In genomic region chr14:74846968-74847549, GRCh38 we compare ENCODE assay signal across 25 cellular contexts. TPM values are rescaled to one million over a fixed set of nuclear protein-coding genes. Genes with fewer than 3 reads are reported as not detected.
A peak's percentile ranks its signal among the peaks of the same experiment; 100 is the strongest.
DNase-seq lines count a peak whose midpoint lies in the region; ATAC-seq and TF ChIP-seq lines count a peak whose summit lies in the region.
"Had no signal": no experiment of that assay in that cellular context is flagged by ENCODE, and none has a peak within 500 bp of the region (broad histone marks: within the 10 kb centered on the region; RNA-seq: fewer than 3 reads in every experiment).

No MANE protein-coding gene starts in this region.

- no peak overlapping the region for H2AK9ac ChIP-seq in IMR-90 (replicated peaks; ENCODE audit: low read depth, low read length, poor library complexity)

- no peak overlapping the region for H3K56ac ChIP-seq in IMR-90 (ENCODE audit: extremely low read depth, insufficient read depth, low read length)

- H4K8ac ChIP-seq in IMR-90 (ENCODE audit: low read depth in 2 of 2, low read length in 2 of 2): no peak overlapping the region

- no peak overlapping the region for H2AFZ ChIP-seq in IMR-90 (replicated peaks; ENCODE audit: low read length, poor library complexity)

- H3K4me3 ChIP-seq in IMR-90 (ENCODE audit: insufficient read depth, low read depth, low read length): no peak overlapping the region
- no peak overlapping the region for H3K4me3 ChIP-seq in foreskin fibroblast (ENCODE audit: low read depth in 1 of 2, low read length in 2 of 2)
- H3K4me3 ChIP-seq: dorsolateral prefrontal cortex, esophagus squamous epithelium, right atrium auricular region had no signal

- peak overlapping the region; percentile 50 for H3K18ac ChIP-seq in IMR-90 (ENCODE audit: low read depth, low read length)

- no peak overlapping the region for H3K23ac ChIP-seq in IMR-90 (ENCODE audit: low read depth, low read length)

- no TSS peak for BruUV-seq in IMR-90 (replicated peaks; lab: Mats Ljungman, UMichigan)

- H3K36me3 ChIP-seq in IMR-90 (ENCODE audit: control insufficient read depth, insufficient read depth, low read length): no peaks in the 10 kb centered on the region
- H3K36me3 ChIP-seq: esophagus squamous epithelium, neutrophil, right atrium auricular region had no signal

- H3K14ac ChIP-seq in IMR-90 (replicated peaks; ENCODE audit: low read depth, low read length): no peak overlapping the region

- H4K91ac ChIP-seq in IMR-90 (ENCODE audit: insufficient read depth, low read depth, low read length): no peak overlapping the region

- intact Hi-C loops in IMR-90 (cut with micrococcal nuclease): no loop called here
- intact Hi-C loops in sciatic nerve (cut with DNase I): no loop called here

- POLR2A ChIA-PET in IMR-90 (lab: Charles Lee; ENCODE audit: unreplicated experiment): no interaction called here

- no peak overlapping the region for H2BK120ac ChIP-seq in IMR-90 (ENCODE audit: low read depth, low read length)

- TF ChIP-seq CTCF in IMR-90 (conservative IDR thresholded peaks at IDR 0.05; ENCODE audit: low read depth, low read length) (no peak), foreskin fibroblast (IDR thresholded peaks at IDR 0.05; ENCODE audit: low read depth, low read length) (no peak), GM20000 (IDR thresholded peaks at IDR 0.05; ENCODE audit: extremely low read depth, missing control alignments) (no peak)

- H4K20me1 ChIP-seq in IMR-90 (ENCODE audit: insufficient read depth, low read length): no peaks in the 10 kb centered on the region

- in situ Hi-C loops in ACHN (cut with HindIII; ENCODE audit: low pct_ligation_motif_present, low pct_unique_long_range_greater_than_20kb, low sequenced_read_pairs) (no loop called here), IMR-90 (cut with MboI; ENCODE audit: low sequenced_read_pairs) (no loop called here)

- H3K9me1 ChIP-seq in IMR-90 (ENCODE audit: insufficient read depth, low read length): 0 out of 2 replicates have a peak, but pooled peaks cover 4% of the 10 kb centered on the region

- no peak for TF ChIP-seq POLR2A in IMR-90 (IDR thresholded peaks at IDR 0.05; ENCODE audit: low read depth, low read length)

- H3K4ac ChIP-seq in IMR-90 (ENCODE audit: low read depth, low read length): no peak overlapping the region

- no peak overlapping the region for H3K9ac ChIP-seq in IMR-90 (ENCODE audit: low read depth, low read length)

- H2AK5ac ChIP-seq in IMR-90 (ENCODE audit: low read depth, low read length): no peak overlapping the region

- peak; percentile 9 for DNase-seq in ACHN
- peak; percentile 80 for DNase-seq in IMR-90
- DNase-seq in astrocyte of the hippocampus (ENCODE audit: low read depth, low spot score): peak; percentile 40
- DNase-seq in foreskin fibroblast: peak; percentile 60 to 78
- DNase-seq in sciatic nerve (ENCODE audit: low spot score): no peak
- no peak for DNase-seq in GM20000 (ENCODE audit: low spot score)
- no peak for DNase-seq in NOMO-1 treated with dmso at 0.1 percent for 144 hours (lab: John Stamatoyannopoulos, UW; ENCODE audit: unreplicated experiment)
- DNase-seq: activated CD4-positive, alpha-beta T cell treated with anti-CD3 and anti-CD28 coated beads for 4 hours; activated CD8-positive, alpha-beta memory T cell treated with anti-CD3 and anti-CD28 coated beads, Interleukin-2, amount 50 U/mL, for 48 hours; activated gamma-delta T cell treated with Interleukin-2 at 50 U/mL for 16 hours; CD4-positive, CD25-positive, alpha-beta regulatory T cell; DMS53; dorsolateral prefrontal cortex; esophagus squamous epithelium; left colon; NCI-H1694 treated with DMSO at 0.1 percent for 48 hours; NCI-H446; SIG-M5; T1000 had no signal

- ATAC-seq in IMR-90 (ENCODE audit: low read depth) (peak; percentile 67), sciatic nerve (no peak), HG03039 (IDR thresholded peaks at IDR 0.05; ENCODE audit: unreplicated experiment) (no peak)
- ATAC-seq: HCT116, left colon had no signal

- H3K79me1 ChIP-seq in IMR-90 (ENCODE audit: low read depth in 1 of 2, low read length in 2 of 2): no peaks in the 10 kb centered on the region

- H4K5ac ChIP-seq in IMR-90 (ENCODE audit: low read depth, low read length): no peak overlapping the region

- H2BK5ac ChIP-seq in IMR-90 (ENCODE audit: low read depth, low read length, poor library complexity, severe bottlenecking): peak overlapping the region; percentile 80

- peaks cover 12% of the 10 kb centered on the region for H3K4me1 ChIP-seq in IMR-90 (ENCODE audit: control insufficient read depth, insufficient read depth, low read length)
- H3K4me1 ChIP-seq: right atrium auricular region had no signal

- no peak overlapping the region; the same call in 1 of the 2 replicates for H2BK20ac ChIP-seq in IMR-90 (ENCODE audit: low read depth, low read length)

- no peaks in the 10 kb centered on the region for H3K9me3 ChIP-seq in IMR-90 (ENCODE audit: control insufficient read depth, insufficient read depth, low read length)
- H3K9me3 ChIP-seq: esophagus squamous epithelium, neutrophil, right atrium auricular region had no signal

- no CpG with 5 or more reads among the region's 1 CpG for WGBS in IMR-90 (ENCODE audit: extremely low coverage in 2 of 2, insufficient read length in 1 of 2), 2 experiments

- dilution Hi-C loops in IMR-90 (cut with HindIII; ENCODE audit: low sequenced_read_pairs, unreplicated experiment): no loop called here

- no peak overlapping the region for H2BK15ac ChIP-seq in IMR-90 (ENCODE audit: low read depth, low read length)

- TF ChIP-seq RAD21 in IMR-90 (IDR thresholded peaks at IDR 0.05; ENCODE audit: low read length): no peak

- CTCF ChIA-PET in IMR-90 (lab: Yijun Ruan, JAX): interaction anchor here (1.1 to 1.6 kb wide), 2 partner anchors 13 to 14 kb away, joined by 3 to 7 read pairs; no protein-coding TSS in a partner anchor

- no peak overlapping the region for H3K4me2 ChIP-seq in IMR-90 (ENCODE audit: low read depth, low read length)

- H3K27me3 ChIP-seq in IMR-90 (ENCODE audit: control insufficient read depth, insufficient read depth, low read length): no peaks in the 10 kb centered on the region
- H3K27me3 ChIP-seq: dorsolateral prefrontal cortex, esophagus squamous epithelium, right atrium auricular region had no signal

- peak overlapping the region; percentile 30; the same call in 1 of the 2 replicates for H3K27ac ChIP-seq in IMR-90 (ENCODE audit: insufficient read depth, low read length)
- H3K27ac ChIP-seq: dorsolateral prefrontal cortex, esophagus squamous epithelium, neutrophil, right atrium auricular region had no signal

TF ChIP-seq in IMR-90, 13 proteins besides CTCF, POLR2A, EP300 and RAD21:
- no peak for TF ChIP-seq MXI1 (IDR thresholded peaks at IDR 0.05; ENCODE audit: borderline replicate concordance, low read depth, low read length)
- peak; percentile 58; the same call in 1 of the 2 replicates for TF ChIP-seq FOS (IDR thresholded peaks at IDR 0.05; ENCODE audit: low read depth, low read length)

RNA-seq across cellular contexts. Expression of gene PROX2, which starts 28.9 kb away (rescaled TPM):
- total RNA-seq in IMR-90 (2012; rRNA removed) (not detected in 2 replicates), sciatic nerve (not detected)
- not detected in 2 replicates for polyA plus RNA-seq in IMR-90 (2012; rRNA removed)
- polyA plus RNA-seq in IMR-90 (2012; cell fraction: cytosol; rRNA removed): not detected in 2 replicates
- not detected in 2 replicates for polyA plus RNA-seq in IMR-90 (2012; cell fraction: nucleus; rRNA removed; ENCODE audit: low replicate concordance)
- total RNA-seq: A673; CD4-positive, CD25-positive, alpha-beta regulatory T cell; esophagus squamous epithelium; left colon; MCF 10A; right atrium auricular region had no signal

RNA-seq across cellular contexts. Expression of gene DLST, which starts 34.7 kb away (rescaled TPM):
- total RNA-seq in IMR-90 (2012; rRNA removed): 58.6 and 63.0 TPM in 2 replicates
- 119 and 132 TPM in 2 replicates for polyA plus RNA-seq in IMR-90 (2012; rRNA removed)
- 71.7 and 111 TPM in 2 replicates for polyA plus RNA-seq in IMR-90 (2012; cell fraction: cytosol; rRNA removed)
- 85.7 and 132 TPM in 2 replicates for polyA plus RNA-seq in IMR-90 (2012; cell fraction: nucleus; rRNA removed; ENCODE audit: low replicate concordance)
- total RNA-seq in sciatic nerve: 79.6 TPM

Comparison
In these comparisons a context has a peak if more than half of its experiments do, and no peak if none do; other contexts are left out.
1. DNase-seq: peak in ACHN (single experiment), IMR-90 (single experiment), astrocyte of the hippocampus (single experiment) and foreskin fibroblast (2 of 2); none in sciatic nerve (single experiment), GM20000 (single experiment) and NOMO-1 treated with dmso at 0.1 percent for 144 hours (single experiment).